ENCODE assay signal across 8 cellular contexts in the genomic region with DNA sequence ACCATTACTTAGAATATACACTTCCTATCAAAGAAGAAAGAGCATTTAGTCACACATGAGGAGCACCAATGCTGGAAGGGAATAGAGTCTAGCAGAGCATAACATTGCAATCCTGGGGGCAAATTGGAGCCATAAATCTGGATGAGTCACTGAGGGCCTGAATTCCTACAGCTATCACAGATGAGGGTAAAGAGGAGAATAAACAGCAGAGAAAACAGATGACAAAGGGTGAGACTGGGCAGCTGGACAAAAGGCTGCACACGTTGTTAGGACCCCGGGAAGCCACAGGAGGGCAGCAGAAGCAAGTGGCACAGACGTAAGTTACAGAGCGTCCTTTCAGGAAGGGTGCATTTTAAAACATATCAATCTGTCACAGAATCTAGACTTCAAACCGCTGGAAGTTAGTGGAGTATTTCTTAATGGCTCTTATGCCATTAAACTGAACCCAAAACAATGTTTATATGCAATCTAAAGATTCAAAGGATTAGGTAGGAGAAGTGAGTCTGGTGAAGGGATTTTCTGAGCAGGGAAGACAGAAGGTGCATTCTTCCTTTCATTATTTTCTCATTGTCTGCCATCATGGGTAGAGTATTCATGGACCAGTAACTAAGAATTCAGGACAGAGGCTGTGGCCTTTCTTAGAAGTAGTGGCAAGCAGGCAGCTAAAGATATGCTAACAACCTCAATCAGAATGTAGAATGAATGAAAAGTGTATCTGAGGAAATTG.
DNase-seq lines count a peak whose midpoint lies in the region; ATAC-seq and TF ChIP-seq lines count a peak whose summit lies in the region.

No MANE protein-coding gene starts in this region.

- H2BK20ac ChIP-seq in H9 (ENCODE audit: low read depth, low read length, poor library complexity, severe bottlenecking): no peak overlapping the region

- H3T11ph ChIP-seq in H9 (ENCODE audit: low read length): no peak overlapping the region

- H3K36me3 Mint-ChIP-seq in H9 (ENCODE audit: insufficient read depth in 1 of 3, low read depth in 3 of 3): no peaks in the 10 kb centered on the region
- H3K36me3 Mint-ChIP-seq in MCF 10A (ENCODE audit: insufficient read depth, unreplicated experiment): no peaks in the 10 kb centered on the region

- H3F3A ChIP-seq in PC-3 (ENCODE audit: low read length, unreplicated experiment): no peaks in the 10 kb centered on the region

- POLR2A ChIA-PET in PC-3 (lab: Charles Lee; ENCODE audit: unreplicated experiment) (no interaction called here), MCF 10A (lab: Yijun Ruan, JAX) (interaction anchor here (0.6 kb wide), 1 partner anchor 436 kb away, joined by 3 read pairs; no protein-coding TSS in a partner anchor)

- H3K23me2 ChIP-seq in H9 (ENCODE audit: insufficient read length, low read depth, low read length, poor library complexity, severe bottlenecking): no peaks in the 10 kb centered on the region

- H4K20me1 ChIP-seq in H9 (ENCODE audit: control insufficient read depth, insufficient read depth, insufficient read length) (no peaks in the 10 kb centered on the region), PC-3 (ENCODE audit: low read length) (no peaks in the 10 kb centered on the region)

- H3K4me3 Mint-ChIP-seq in H9: no peak overlapping the region
- H3K4me3 Mint-ChIP-seq in MCF 10A (ENCODE audit: unreplicated experiment): peak overlapping the region; percentile 35

- no peaks in the 10 kb centered on the region for H3K27me3 Mint-ChIP-seq in H9 (ENCODE audit: low read depth)
- peaks cover 41% of the 10 kb centered on the region for H3K27me3 Mint-ChIP-seq in MCF 10A (ENCODE audit: insufficient read depth, unreplicated experiment)

- no TSS peak for BruUV-seq in PC-3 (replicated peaks; lab: Mats Ljungman, UMichigan)
- no TSS peak for BruUV-seq in MCF 10A (replicated peaks; lab: Mats Ljungman, UMichigan)

- H2AK5ac ChIP-seq in H9 (ENCODE audit: insufficient read length, low read length): no peak overlapping the region

- no peak overlapping the region for H2BK120ac ChIP-seq in H9 (ENCODE audit: low read depth, low read length, poor library complexity, severe bottlenecking)

- no peak overlapping the region for H2BK15ac ChIP-seq in H9 (ENCODE audit: low read depth, low read length)

- H3K23ac ChIP-seq in H9 (ENCODE audit: insufficient read length, low read depth, low read length): no peak overlapping the region

- no peak overlapping the region for H4K8ac ChIP-seq in H9 (replicated peaks; ENCODE audit: insufficient read length, low read depth, low read length)

- H3K4me2 ChIP-seq in H9 (ENCODE audit: insufficient read depth, insufficient read length, low read length): no peak overlapping the region
- H3K4me2 ChIP-seq in PC-3 (ENCODE audit: low read length): peak overlapping the region; percentile 56

- H3K18ac ChIP-seq in H9 (ENCODE audit: insufficient read length, low read depth, low read length): no peak overlapping the region

- H3K56ac ChIP-seq in H9 (ENCODE audit: insufficient read length, low read depth, low read length): no peak overlapping the region

- DNase-seq in activated CD4-positive, alpha-beta T cell treated with anti-CD3 and anti-CD28 coated beads for 48 hours: peak; percentile 56
- no peak for DNase-seq in activated CD4-positive, alpha-beta T cell treated with anti-CD3 and anti-CD28 coated beads for 1 hour
- DNase-seq in H9 (peak; percentile 63), Kasumi-1 (lab: John Stamatoyannopoulos, UW) (peak; percentile 83 to 87), PC-3 (peak; percentile 100), MCF 10A (ENCODE audit: unreplicated experiment) (peak; percentile 78), kidney epithelial cell (ENCODE audit: low read depth) (peak; percentile 93)
- peak; percentile 10 to 14 for DNase-seq in stimulated activated CD4-positive, alpha-beta T cell treated with anti-CD3 and anti-CD28 coated beads, Interleukin-2, amount 100 ng/mL, for 48 hours

- H3K27ac ChIP-seq in H9 (ENCODE audit: insufficient read length, low read depth, low read length) (no peak overlapping the region), PC-3 (ENCODE audit: low read length) (no peak overlapping the region)

- H3K27ac Mint-ChIP-seq in H9 (peak overlapping the region in 1 of 3 experiments; percentile 89; a peak in 2 of 7 replicates), MCF 10A (ENCODE audit: low read depth, unreplicated experiment) (no peak overlapping the region)

- CTCF ChIA-PET in PC-3 (lab: Charles Lee) (interaction anchor here (0.6 to 1.0 kb wide), 8 partner anchors 15 to 524 kb away, joined by 3 to 6 read pairs (median 4); no protein-coding TSS in a partner anchor), MCF 10A (lab: Yijun Ruan, JAX) (interaction anchor here (0.6 to 2.4 kb wide), 22 partner anchors 10 to 758 kb away, joined by 3 to 24 read pairs (median 3); a partner anchor contains a TSS)

- intact Hi-C loops in PC-3 (cut with micrococcal nuclease) (loop anchor here (1.0 to 10.0 kb wide), 10 partner anchors 27 to 546 kb away; a partner anchor contains a TSS), MCF 10A (cut with micrococcal nuclease) (loop anchor here (1.0 to 10.0 kb wide), 6 partner anchors 26 to 1156 kb away; no protein-coding TSS in a partner anchor)

- no peak overlapping the region for H2BK5ac ChIP-seq in H9 (ENCODE audit: insufficient read length, low read length)

- TF ChIP-seq CTCF in H9 (conservative IDR thresholded peaks at IDR 0.05) (peak; percentile 85), PC-3 (conservative IDR thresholded peaks at IDR 0.05; ENCODE audit: low read depth, low read length) (peak; percentile 100), MCF 10A (IDR thresholded peaks at IDR 0.05; ENCODE audit: unreplicated experiment) (peak; percentile 78), kidney epithelial cell (IDR thresholded peaks at IDR 0.05; ENCODE audit: insufficient read depth, low read length, poor library complexity, severe bottlenecking) (peak; percentile 90)

- H3K9ac ChIP-seq in H9 (ENCODE audit: extremely low read depth, insufficient read length, low read length) (no peak overlapping the region), PC-3 (ENCODE audit: low read length) (no peak overlapping the region)

- H3K9me3 ChIP-seq in H9 (ENCODE audit: control insufficient read depth, low read depth, low read length) (no peaks in the 10 kb centered on the region), PC-3 (ENCODE audit: low read length) (no peaks in the 10 kb centered on the region)

- H3K79me2 ChIP-seq in H9 (ENCODE audit: insufficient read depth, low read length) (no peaks in the 10 kb centered on the region), PC-3 (ENCODE audit: low read length) (no peaks in the 10 kb centered on the region)

- H3K14ac ChIP-seq in H9 (ENCODE audit: insufficient read depth, low read length): no peak overlapping the region

- H3K9me3 Mint-ChIP-seq in H9 (peaks cover 0 to 3% of the 10 kb centered on the region in 2 experiments; a peak in 2 of 5 replicates), MCF 10A (ENCODE audit: unreplicated experiment) (no peaks in the 10 kb centered on the region)

- H3K27me3 ChIP-seq in H9 (ENCODE audit: insufficient read depth, low read length) (no peaks in the 10 kb centered on the region), PC-3 (ENCODE audit: low read length) (peaks cover 27% of the 10 kb centered on the region), kidney epithelial cell (ENCODE audit: control insufficient read depth, insufficient read depth, low read length) (no peaks in the 10 kb centered on the region)

- peak; percentile 98 for ATAC-seq in PC-3

- H2BK12ac ChIP-seq in H9 (ENCODE audit: insufficient read length, low read depth, low read length): no peak overlapping the region

- no peaks in the 10 kb centered on the region for H3K9me2 ChIP-seq in PC-3 (replicated peaks; ENCODE audit: low read length)

- H3K4me1 ChIP-seq in H9 (ENCODE audit: insufficient read depth, low read length) (no peaks in the 10 kb centered on the region), PC-3 (ENCODE audit: insufficient read depth, low read length) (peaks cover 16% of the 10 kb centered on the region)

- H3K79me1 ChIP-seq in H9 (ENCODE audit: insufficient read depth, low read depth, low read length, poor library complexity, severe bottlenecking): no peaks in the 10 kb centered on the region

- H3K36me3 ChIP-seq in PC-3 (ENCODE audit: low read depth, low read length) (no peaks in the 10 kb centered on the region), kidney epithelial cell (ENCODE audit: control insufficient read depth, insufficient read depth, low read length) (no peaks in the 10 kb centered on the region)

- H3K4ac ChIP-seq in H9 (ENCODE audit: low read depth, low read length): no peak overlapping the region

- H3K4me3 ChIP-seq in PC-3 (ENCODE audit: low read length) (peak overlapping the region; percentile 8; the same call in 1 of the 2 replicates), kidney epithelial cell (ENCODE audit: low read depth, low read length) (no peak overlapping the region)

- no CpG with 5 or more reads among the region's 5 CpGs for WGBS in H9 (ENCODE audit: extremely low coverage, insufficient read length, low lambda C conversion rate)

- no peak overlapping the region for H2AFZ ChIP-seq in H9 (ENCODE audit: low read length)
- peak overlapping the region; percentile 54 for H2AFZ ChIP-seq in PC-3 (ENCODE audit: low read length)

- H4K5ac ChIP-seq in H9 (ENCODE audit: insufficient read length, low read depth, low read length): no peak overlapping the region

- H3K4me1 Mint-ChIP-seq in H9 (peaks cover 12 to 15% of the 10 kb centered on the region in 2 experiments), MCF 10A (ENCODE audit: insufficient read depth, unreplicated experiment) (peaks cover 8% of the 10 kb centered on the region)

- H4K91ac ChIP-seq in H9 (ENCODE audit: insufficient read length, low read depth, low read length): no peak overlapping the region
